Comparison of ENCODE assay signal across 19 cellular contexts in genomic region chr16:56734429-56734828, GRCh38. TPM values are rescaled to one million over a fixed set of nuclear protein-coding genes. Genes with fewer than 3 reads are reported as not detected.
DNase-seq lines count a peak whose midpoint lies in the region; ATAC-seq, FAIRE-seq and TF ChIP-seq lines count a peak whose summit lies in the region.
"Had no signal": no experiment of that assay in that cellular context is flagged by ENCODE, and none has a peak within 500 bp of the region (broad histone marks: within the 10 kb centered on the region; RNA-seq: fewer than 3 reads in every experiment).

No MANE protein-coding gene starts in this region.

- TF ChIP-seq CTCF in endothelial cell of umbilical vein (IDR thresholded peaks at IDR 0.05; ENCODE audit: extremely low read depth in 1 of 2, insufficient read depth in 1 of 2, low read depth in 1 of 2, low read length in 2 of 2): no peak

- H3K4me3 ChIP-seq in endothelial cell of umbilical vein (replicated peaks in 1 of 3; ENCODE audit: insufficient read depth in 1 of 3, low read depth in 1 of 3, low read length in 3 of 3) (no peak overlapping the region), trophoblast cell (ENCODE audit: low read depth, low read length) (peak overlapping the region; percentile 12)

- intact Hi-C loops in activated CD4-positive, alpha-beta T cell treated with anti-CD3 and anti-CD28 coated beads for 36 hours (cut with DNase I, micrococcal nuclease): loop anchor here (5.0 kb wide), 2 partner anchors 198 to 213 kb away; partner anchors contain the start of gene HERPUD1 (in 2 of the 2)
- intact Hi-C loops in endothelial cell of umbilical vein (cut with micrococcal nuclease): no loop called here

- peaks cover 14% of the 10 kb centered on the region for H3K4me1 ChIP-seq in endothelial cell of umbilical vein (ENCODE audit: control insufficient read depth, extremely low read depth, insufficient read depth, low read length)
- peaks cover 4 to 12% of the 10 kb centered on the region in 2 experiments for H3K4me1 ChIP-seq in trophoblast cell (ENCODE audit: control insufficient read depth in 1 of 2, insufficient read depth in 2 of 2, low read length in 2 of 2)

- peak; percentile 18 for ATAC-seq in activated CD4-positive, alpha-beta T cell treated with anti-CD3 and anti-CD28 coated beads for 36 hours
- ATAC-seq: SK-N-SH treated with all-trans-retinoic acid at 6 μM for 48 hours, T-cell had no signal

- no peak for TF ChIP-seq POLR2A in endothelial cell of umbilical vein (IDR thresholded peaks at IDR 0.05; ENCODE audit: low read depth, low read length)

- H2BK5ac ChIP-seq in trophoblast cell (ENCODE audit: low read depth, low read length, poor library complexity): no peak overlapping the region

- in situ Hi-C loops in KBM-7 (cut with MboI; ENCODE audit: low pct_unique_long_range_greater_than_20kb, low sequenced_read_pairs): no loop called here

- H3K4me2 ChIP-seq in endothelial cell of umbilical vein (ENCODE audit: insufficient read depth, low read length): no peak overlapping the region
- peak overlapping the region; percentile 26 for H3K4me2 ChIP-seq in trophoblast cell (ENCODE audit: low read length)
- H3K4me2 ChIP-seq: KMS-11 had no signal

- H4K8ac ChIP-seq in trophoblast cell (ENCODE audit: low read depth, low read length): no peak overlapping the region

- WGBS in trophoblast cell (ENCODE audit: extremely low coverage, insufficient coverage, insufficient read length): no CpG with 5 or more reads among the region's 3 CpGs

- peaks cover 18% of the 10 kb centered on the region for H3K4me1 Mint-ChIP-seq in activated CD4-positive, alpha-beta T cell treated with anti-CD3 and anti-CD28 coated beads for 36 hours

- no peak for DNase-seq in activated CD4-positive, alpha-beta T cell treated with anti-CD3 and anti-CD28 coated beads for 36 hours
- no peak for DNase-seq in activated CD4-positive, alpha-beta T cell treated with anti-CD3 and anti-CD28 coated beads for 48 hours
- peak; percentile 17 for DNase-seq in KBM-7
- no peak for DNase-seq in endothelial cell of umbilical vein (ENCODE audit: low read depth, low spot score)
- peak; percentile 36 to 56 for DNase-seq in trophoblast cell
- DNase-seq in DMS114 treated with DMSO at 0.1 percent for 48 hours (lab: John Stamatoyannopoulos, UW; ENCODE audit: unreplicated experiment): no peak
- DNase-seq in ureter (ENCODE audit: low spot score): no peak
- no peak for DNase-seq in SHP77 (lab: John Stamatoyannopoulos, UW)
- DNase-seq: BE2C; Caco-2; CD4-positive, CD25-positive, alpha-beta regulatory T cell; NCI-H1092 treated with DMSO at 0.1 percent for 48 hours; NCI-H2081; NCI-H748 treated with DMSO at 0.1 percent for 48 hours; SHP77 treated with DMSO at 0.1 percent for 48 hours; T-cell had no signal

- peaks cover 16% of the 10 kb centered on the region for H3K36me3 Mint-ChIP-seq in activated CD4-positive, alpha-beta T cell treated with anti-CD3 and anti-CD28 coated beads for 36 hours (ENCODE audit: low read depth)

- H4K12ac ChIP-seq in trophoblast cell (ENCODE audit: low read depth, low read length): no peak overlapping the region

- no peaks in the 10 kb centered on the region for H3K9me1 ChIP-seq in endothelial cell of umbilical vein (replicated peaks; ENCODE audit: control insufficient read depth, extremely low read depth, insufficient read depth, low read length)

- H3K27me3 ChIP-seq in endothelial cell of umbilical vein (ENCODE audit: control insufficient read depth in 2 of 2, insufficient read depth in 2 of 2, low read length in 2 of 2) (no peaks in the 10 kb centered on the region), trophoblast cell (ENCODE audit: insufficient read depth, low read length) (no peaks in the 10 kb centered on the region)
- H3K27me3 ChIP-seq: BE2C had no signal

- H3K27ac ChIP-seq in endothelial cell of umbilical vein (ENCODE audit: insufficient read depth, low read depth, low read length) (no peak overlapping the region), trophoblast cell (ENCODE audit: low read depth, low read length) (peak overlapping the region; percentile 63)
- H3K27ac ChIP-seq: KMS-11 had no signal

- H3K9ac ChIP-seq in endothelial cell of umbilical vein (replicated peaks; ENCODE audit: extremely low read depth, insufficient read depth, low read length) (no peak overlapping the region), trophoblast cell (ENCODE audit: low read length) (no peak overlapping the region)
- H3K9ac ChIP-seq: KMS-11 had no signal

- no peaks in the 10 kb centered on the region for H3K9me3 ChIP-seq in endothelial cell of umbilical vein (replicated peaks; ENCODE audit: control insufficient read depth, insufficient read depth, low read length)
- no peaks in the 10 kb centered on the region for H3K9me3 ChIP-seq in trophoblast cell (ENCODE audit: insufficient read depth, low read depth, low read length)
- H3K9me3 ChIP-seq: BE2C, Caco-2 had no signal

- H3K36me3 ChIP-seq in endothelial cell of umbilical vein (ENCODE audit: control insufficient read depth in 2 of 2, extremely low read depth in 1 of 2, insufficient read depth in 2 of 2, low read length in 2 of 2) (no peaks in the 10 kb centered on the region), trophoblast cell (ENCODE audit: control insufficient read depth in 1 of 2, insufficient read depth in 2 of 2, low read length in 2 of 2) (no peaks in the 10 kb centered on the region)
- H3K36me3 ChIP-seq: BE2C had no signal

- H4K20me1 ChIP-seq in endothelial cell of umbilical vein (replicated peaks; ENCODE audit: control insufficient read depth, extremely low read depth, insufficient read depth, low read length): no peaks in the 10 kb centered on the region

- no peak overlapping the region for H2BK120ac ChIP-seq in trophoblast cell (ENCODE audit: insufficient read depth, low read length, poor library complexity)

- CTCF ChIA-PET in activated CD4-positive, alpha-beta T cell treated with anti-CD3 and anti-CD28 coated beads for 36 hours (lab: Charles Lee): interaction anchor here (1.0 to 1.6 kb wide), 2 partner anchors 10 to 20 kb away, joined by 3 read pairs; no protein-coding TSS in a partner anchor
- CTCF ChIA-PET in endothelial cell of umbilical vein (lab: Charles Lee): interaction anchor here (0.9 kb wide), 1 partner anchor 177 kb away, joined by 3 read pairs; no protein-coding TSS in a partner anchor

- no peaks in the 10 kb centered on the region for H3K27me3 Mint-ChIP-seq in activated CD4-positive, alpha-beta T cell treated with anti-CD3 and anti-CD28 coated beads for 36 hours
- H3K27me3 Mint-ChIP-seq: T-cell had no signal

- H3K23ac ChIP-seq in trophoblast cell (ENCODE audit: low read length): peak overlapping the region; percentile 62

- peak overlapping the region; percentile 58 for H4K91ac ChIP-seq in trophoblast cell (ENCODE audit: low read depth, low read length)

- peak; percentile 37 for FAIRE-seq in endothelial cell of umbilical vein (lab: Jason Lieb, UNC)
- FAIRE-seq: A204.1 had no signal

- no peak overlapping the region for H3K18ac ChIP-seq in trophoblast cell (ENCODE audit: low read length)

- no peak overlapping the region for H3K4me3 Mint-ChIP-seq in activated CD4-positive, alpha-beta T cell treated with anti-CD3 and anti-CD28 coated beads for 36 hours
- H3K4me3 Mint-ChIP-seq: CD4-positive, CD25-positive, alpha-beta regulatory T cell; T-cell had no signal

- no peak overlapping the region for H2AFZ ChIP-seq in endothelial cell of umbilical vein (ENCODE audit: low read depth, low read length)
- no peak overlapping the region for H2AFZ ChIP-seq in trophoblast cell (ENCODE audit: insufficient read depth, low read length, poor library complexity)

- H2AK5ac ChIP-seq in trophoblast cell (ENCODE audit: low read length): no peak overlapping the region

- H3K27ac Mint-ChIP-seq in activated CD4-positive, alpha-beta T cell treated with anti-CD3 and anti-CD28 coated beads for 36 hours: no peak overlapping the region
- H3K27ac Mint-ChIP-seq: CD4-positive, CD25-positive, alpha-beta regulatory T cell; T-cell had no signal

- H3K79me2 ChIP-seq in endothelial cell of umbilical vein (ENCODE audit: control insufficient read depth, insufficient read depth, low read length): peaks cover 86% of the 10 kb centered on the region
- peaks cover 6% of the 10 kb centered on the region for H3K79me2 ChIP-seq in trophoblast cell (ENCODE audit: control insufficient read depth, insufficient read depth, low read length, poor library complexity)

- H3K4ac ChIP-seq in trophoblast cell (ENCODE audit: low read depth, low read length): no peak overlapping the region

- H3K79me1 ChIP-seq in trophoblast cell (ENCODE audit: low read length): peaks cover 8% of the 10 kb centered on the region

- dilution Hi-C loops in endothelial cell of umbilical vein (cut with MboI; ENCODE audit: extremely low pct_ligation_motif_present, low sequenced_read_pairs): no loop called here

- no peaks in the 10 kb centered on the region for H3K9me3 Mint-ChIP-seq in activated CD4-positive, alpha-beta T cell treated with anti-CD3 and anti-CD28 coated beads for 36 hours (ENCODE audit: low read depth)
- H3K9me3 Mint-ChIP-seq: CD4-positive, CD25-positive, alpha-beta regulatory T cell; T-cell had no signal

- POLR2A ChIA-PET in activated CD4-positive, alpha-beta T cell treated with anti-CD3 and anti-CD28 coated beads for 36 hours (lab: Charles Lee): interaction anchor here (1.0 kb wide), 1 partner anchor 13 kb away, joined by 4 read pairs; no protein-coding TSS in a partner anchor
- POLR2A ChIA-PET in endothelial cell of umbilical vein (lab: Charles Lee): no interaction called here

- no TSS peak for BruUV-seq in endothelial cell of umbilical vein (replicated peaks; lab: Mats Ljungman, UMichigan)

- H3K14ac ChIP-seq in trophoblast cell (ENCODE audit: low read length): no peak overlapping the region

- peak overlapping the region; percentile 15 for H2BK12ac ChIP-seq in trophoblast cell (ENCODE audit: low read length)

RNA-seq across cellular contexts. Expression of gene NUP93, which starts 4.5 kb away (rescaled TPM):
- total RNA-seq in activated CD4-positive, alpha-beta T cell treated with anti-CD3 and anti-CD28 coated beads for 36 hours: 100 to 1,000 TPM; 131 to 154 TPM
- total RNA-seq in endothelial cell of umbilical vein: 111 and 124 TPM in 2 replicates
- polyA plus RNA-seq in endothelial cell of umbilical vein: 62.3 and 66.6 TPM in 2 replicates
- 58.6 and 86.9 TPM in 2 replicates for polyA plus RNA-seq in endothelial cell of umbilical vein (2011; cell fraction: cytosol; rRNA removed)
- polyA plus RNA-seq in endothelial cell of umbilical vein (2011; cell fraction: nucleus; rRNA removed): 129 and 138 TPM in 2 replicates
- polyA plus RNA-seq in endothelial cell of umbilical vein (2012): 75.5 and 95.7 TPM in 2 replicates
- polyA minus RNA-seq in endothelial cell of umbilical vein: 105 and 119 TPM in 2 replicates
- polyA minus RNA-seq in endothelial cell of umbilical vein (2011; cell fraction: cytosol; rRNA and poly(A)+ RNA removed): 58.9 TPM
- polyA minus RNA-seq in endothelial cell of umbilical vein (2011; cell fraction: nucleus; rRNA and poly(A)+ RNA removed): 53.2 and 69.0 TPM in 2 replicates
- 71.6 and 78.9 TPM in 2 replicates for polyA plus RNA-seq in trophoblast cell (2013)
- 69.1 TPM for total RNA-seq in ureter

RNA-seq across cellular contexts. Expression of gene MT1X, which starts 52.2 kb away (rescaled TPM):
- total RNA-seq in activated CD4-positive, alpha-beta T cell treated with anti-CD3 and anti-CD28 coated beads for 36 hours: 10 to 100 TPM; 46.8 to 59.3 TPM
- total RNA-seq in endothelial cell of umbilical vein: 15.6 and 19.2 TPM in 2 replicates
- 46.7 and 73.6 TPM in 2 replicates for polyA plus RNA-seq in endothelial cell of umbilical vein
- 43.6 and 70.2 TPM in 2 replicates for polyA plus RNA-seq in endothelial cell of umbilical vein (2011; cell fraction: cytosol; rRNA removed)
- polyA plus RNA-seq in endothelial cell of umbilical vein (2011; cell fraction: nucleus; rRNA removed): 14.6 and 17.1 TPM in 2 replicates
- 31.4 and 55.7 TPM in 2 replicates for polyA plus RNA-seq in endothelial cell of umbilical vein (2012)
- 17.9 and 45.3 TPM in 2 replicates for polyA minus RNA-seq in endothelial cell of umbilical vein
- polyA minus RNA-seq in endothelial cell of umbilical vein (2011; cell fraction: cytosol; rRNA and poly(A)+ RNA removed): 21.5 TPM
- polyA minus RNA-seq in endothelial cell of umbilical vein (2011; cell fraction: nucleus; rRNA and poly(A)+ RNA removed): 5.0 and 5.4 TPM in 2 replicates
- 105 and 126 TPM in 2 replicates for polyA plus RNA-seq in trophoblast cell (2013)
- total RNA-seq in ureter: 110 TPM

Comparison
In these comparisons a context has a peak if more than half of its experiments do, and no peak if none do; other contexts are left out.
1. DNase-seq: peak in KBM-7 (single experiment) and trophoblast cell (2 of 2); none in activated CD4-positive, alpha-beta T cell treated with anti-CD3 and anti-CD28 coated beads for 36 hours (single experiment), activated CD4-positive, alpha-beta T cell treated with anti-CD3 and anti-CD28 coated beads for 48 hours (single experiment), endothelial cell of umbilical vein (single experiment), DMS114 treated with DMSO at 0.1 percent for 48 hours (single experiment), ureter (single experiment) and SHP77 (0 of 2).